10 cellular contexts compared by ENCODE assay signal in genomic region chr4:146022541-146022940, GRCh38.
"Had no signal": no experiment of that assay in that cellular context is flagged by ENCODE, and none has a peak within 500 bp of the region (broad histone marks: within the 10 kb centered on the region; RNA-seq: fewer than 3 reads in every experiment).

No MANE protein-coding gene starts in this region.

- H3K4me1 ChIP-seq: HAP-1 had no signal

- H3K4me3 ChIP-seq: GM23248, HAP-1 had no signal

- H2AFZ ChIP-seq: GM23248 had no signal

- H3K4me3 Mint-ChIP-seq: HFFc6 had no signal

- H3K36me3 Mint-ChIP-seq: IgD-negative memory B cell had no signal

- H3K9me3 ChIP-seq: HAP-1 had no signal

- H3K36me3 ChIP-seq: HAP-1 had no signal

- H3K27ac ChIP-seq: GM23248, HL-60 had no signal

- DNase-seq: GM23248, GOT3, H7, HFFc6, Kasumi-1, KG1 had no signal

- H3K9me3 Mint-ChIP-seq: HFFc6 had no signal

- H3K27ac Mint-ChIP-seq: HFFc6, IgD-negative memory B cell had no signal

- H3K27me3 Mint-ChIP-seq: IgD-negative memory B cell had no signal

- H3K9ac ChIP-seq: GM23248 had no signal

- ATAC-seq: HCT116 had no signal
